In genomic region chr4:183801460-183802168, GRCh38 we compare ENCODE assay signal across 18 cellular contexts.
A peak's percentile ranks its signal among the peaks of the same experiment; 100 is the strongest.
DNase-seq lines count a peak whose midpoint lies in the region; ATAC-seq, FAIRE-seq and TF ChIP-seq lines count a peak whose summit lies in the region.
"Had no signal": no experiment of that assay in that cellular context is flagged by ENCODE, and none has a peak within 500 bp of the region (broad histone marks: within the 10 kb centered on the region; RNA-seq: fewer than 3 reads in every experiment).

No MANE protein-coding gene starts in this region.

- H4K91ac ChIP-seq in H1 (replicated peaks; ENCODE audit: insufficient read length, low read length) (no peak overlapping the region), mesenchymal stem cell (ENCODE audit: low read length) (no peak overlapping the region)

- no peak overlapping the region for H3K9ac ChIP-seq in H1 (replicated peaks in 1 of 4; ENCODE audit: extremely low read depth in 1 of 4, low read depth in 3 of 4, low read length in 3 of 4)
- no peak overlapping the region for H3K9ac ChIP-seq in mesenchymal stem cell (ENCODE audit: low read length)

- H3K4me2 ChIP-seq in H1 (ENCODE audit: insufficient read depth in 1 of 2, low read depth in 2 of 2, low read length in 2 of 2) (no peak overlapping the region), mesenchymal stem cell (ENCODE audit: low read length, poor library complexity, severe bottlenecking) (no peak overlapping the region)

- no peak overlapping the region for H3K56ac ChIP-seq in H1 (replicated peaks; ENCODE audit: insufficient read length, low read depth, low read length)

- H2BK15ac ChIP-seq in H1 (ENCODE audit: low read length) (no peak overlapping the region), mesenchymal stem cell (ENCODE audit: low read depth, poor library complexity, severe bottlenecking) (no peak overlapping the region)

- peaks cover 3 to 9% (median 4%) of the 10 kb centered on the region in 4 experiments; a peak in 5 of 7 replicates for H3K4me1 ChIP-seq in H1 (replicated peaks in 1 of 4; ENCODE audit: control insufficient read depth in 3 of 4, insufficient read depth in 4 of 4, low read length in 3 of 4)
- H3K4me1 ChIP-seq in lung (ENCODE audit: control insufficient read depth in 2 of 2, insufficient read depth in 2 of 2, low read length in 2 of 2): peaks cover 0 to 10% of the 10 kb centered on the region in 2 donors
- H3K4me1 ChIP-seq in mesenchymal stem cell (ENCODE audit: control insufficient read depth, insufficient read depth, low read depth, low read length): peaks cover 16% of the 10 kb centered on the region

- H3K27ac ChIP-seq in H1 (ENCODE audit: low read depth, low read length): no peak overlapping the region
- peak overlapping the region in 1 of 2 donors; percentile 51 for H3K27ac ChIP-seq in lung (ENCODE audit: low read depth in 1 of 2, low read length in 1 of 2)
- H3K27ac ChIP-seq in mesenchymal stem cell (ENCODE audit: low read length, poor library complexity, severe bottlenecking): no peak overlapping the region
- H3K27ac ChIP-seq: Peyer's patch, SJSA1 had no signal

- H3K9me3 ChIP-seq in H1 (ENCODE audit: insufficient read depth in 2 of 2, low read depth in 1 of 2, low read length in 1 of 2) (no peaks in the 10 kb centered on the region), lung (ENCODE audit: control insufficient read depth in 2 of 2, insufficient read depth in 1 of 2, low read length in 1 of 2) (no peaks in the 10 kb centered on the region), mesenchymal stem cell (ENCODE audit: control insufficient read depth, low read length) (no peaks in the 10 kb centered on the region)
- H3K9me3 ChIP-seq: Peyer's patch, SJSA1 had no signal

- DNase-seq in DMS79 (lab: John Stamatoyannopoulos, UW) (peak; percentile 79), H1 (ENCODE audit: low read depth in 1 of 2, low spot score in 2 of 2) (no peak), lung (ENCODE audit: low spot score) (peak; percentile 66), KBM-7 (no peak), mesenchymal stem cell (no peak), MV-4-11 (lab: John Stamatoyannopoulos, UW) (no peak), occipital lobe (lab: John Stamatoyannopoulos, UW) (no peak)
- DNase-seq: CD4-positive, CD25-positive, alpha-beta regulatory T cell; DMS153; H7; KG1; NCI-H2081; NCI-H510A; NCI-H748 treated with DMSO at 0.1 percent for 48 hours; NK-92 treated with Interleukin-12 subunit alpha and Interleukin-12 subunit beta, amount 100 ng/mL, for 24 hours; Peyer's patch had no signal

- no peaks in the 10 kb centered on the region; a peak in 1 of 4 replicates for H3K79me2 ChIP-seq in H1 (ENCODE audit: control insufficient read depth in 1 of 2, insufficient read depth in 2 of 2, low read length in 2 of 2)

- no peak for TF ChIP-seq POLR2A in H1 (IDR thresholded peaks at IDR 0.05; ENCODE audit: control extremely low read depth in 1 of 2, low read depth in 2 of 2, low read length in 2 of 2)

- H3K36me3 ChIP-seq in H1 (ENCODE audit: control insufficient read depth in 2 of 4, insufficient read depth in 4 of 4, low read length in 3 of 4) (no peaks in the 10 kb centered on the region), lung (ENCODE audit: control insufficient read depth in 2 of 2, insufficient read depth in 2 of 2, low read length in 2 of 2) (no peaks in the 10 kb centered on the region), mesenchymal stem cell (ENCODE audit: control insufficient read depth in 1 of 2, insufficient read depth in 2 of 2, low read depth in 1 of 2, low read length in 2 of 2) (no peaks in the 10 kb centered on the region)
- H3K36me3 ChIP-seq: Peyer's patch, SJSA1 had no signal

- H3K14ac ChIP-seq in H1 (ENCODE audit: insufficient read length) (no peak overlapping the region), mesenchymal stem cell (ENCODE audit: low read length in 2 of 2) (no peak overlapping the region)

- 80% methylated on average over 8 of the region's 8 CpGs; no CpG with 5 or more reads in 1 of the 2 experiments for WGBS in H1 (ENCODE audit: extremely low coverage in 1 of 2, insufficient coverage in 1 of 2, insufficient read length in 1 of 2, insufficient replicate concordance in 2 of 2, low coverage in 1 of 2, low lambda C conversion rate in 2 of 2, missing lambda C conversion rate in 1 of 2), 2 experiments
- WGBS in lung, 2 donors: 62 to 83% methylated on average over 8 of the region's 8 CpGs
- WGBS in mesenchymal stem cell: 46% methylated on average over 8 of the region's 8 CpGs

- H2BK12ac ChIP-seq in H1 (ENCODE audit: low read depth, low read length) (0 out of 2 replicates have a peak overlapping the region, but pooled peaks have one; percentile 75), mesenchymal stem cell (ENCODE audit: low read length in 2 of 2) (no peak overlapping the region)

- peaks cover 11% of the 10 kb centered on the region; the same call in 1 of the 2 replicates for H3K23me2 ChIP-seq in H1 (ENCODE audit: low read depth, low read length)

- H4K20me1 ChIP-seq in H1 (replicated peaks in 1 of 2; ENCODE audit: control insufficient read depth in 1 of 2, insufficient read depth in 2 of 2, low read length in 2 of 2): peaks cover 0 to 1% of the 10 kb centered on the region in 2 experiments

- no peak overlapping the region for H2BK20ac ChIP-seq in H1 (ENCODE audit: low read length)

- no peak overlapping the region for H4K5ac ChIP-seq in H1 (ENCODE audit: insufficient read length, low read depth, low read length)

- H3K79me1 ChIP-seq in H1 (ENCODE audit: low read depth, low read length) (no peaks in the 10 kb centered on the region), mesenchymal stem cell (replicated peaks; ENCODE audit: low read length, poor library complexity, severe bottlenecking) (no peaks in the 10 kb centered on the region)

- peak; percentile 23; the same call in 1 of the 2 replicates for TF ChIP-seq RAD21 in Ishikawa (IDR thresholded peaks at IDR 0.05; ENCODE audit: low read depth)
- TF ChIP-seq RAD21 in H1 (IDR thresholded peaks at IDR 0.05 in 1 of 2, conservative IDR thresholded peaks at IDR 0.05 in 1 of 2; ENCODE audit: low read depth in 2 of 2, low read length in 2 of 2): no peak

- H3K18ac ChIP-seq in H1 (ENCODE audit: extremely low read depth, low read length) (no peak overlapping the region), mesenchymal stem cell (ENCODE audit: low read depth in 1 of 2, low read length in 2 of 2) (no peak overlapping the region)

- POLR2A ChIA-PET in H1 (lab: Charles Lee; ENCODE audit: partially characterized antibody): no interaction called here

- in situ Hi-C loops in KBM-7 (cut with MboI; ENCODE audit: low pct_unique_long_range_greater_than_20kb, low sequenced_read_pairs): no loop called here

- H3K4me3 ChIP-seq in H1 (ENCODE audit: extremely low read depth in 1 of 4, insufficient read depth in 2 of 4, low read depth in 3 of 4, low read length in 4 of 4): no peak overlapping the region; a peak in 1 of 8 replicates
- H3K4me3 ChIP-seq in lung: no peak overlapping the region
- H3K4me3 ChIP-seq in mesenchymal stem cell (ENCODE audit: insufficient read depth in 1 of 2, low read depth in 1 of 2, low read length in 2 of 2): no peak overlapping the region
- H3K4me3 ChIP-seq: Peyer's patch, SJSA1 had no signal

- TF ChIP-seq EP300 in Ishikawa (IDR thresholded peaks at IDR 0.05; ENCODE audit: borderline replicate concordance) (peak; percentile 88), H1 (IDR thresholded peaks at IDR 0.05; ENCODE audit: borderline replicate concordance in 1 of 2, low read depth in 2 of 2, low read length in 2 of 2) (no peak)

- no peak overlapping the region for H3K4ac ChIP-seq in H1 (replicated peaks; ENCODE audit: insufficient read length, low read depth, low read length)
- H3K4ac ChIP-seq in mesenchymal stem cell (ENCODE audit: low read depth in 1 of 2, low read length in 2 of 2): no peak overlapping the region

- no peak for TF ChIP-seq CTCF in H1 (IDR thresholded peaks at IDR 0.05; ENCODE audit: control extremely low read depth in 1 of 3, insufficient read depth in 1 of 3, low read depth in 1 of 3, low read length in 3 of 3)
- no peak for TF ChIP-seq CTCF in lung (IDR thresholded peaks at IDR 0.05; ENCODE audit: control extremely low read depth, extremely low read depth)

- no peak for ATAC-seq in lung (ENCODE audit: insufficient read depth, low FRiP score)

- H3K27me3 ChIP-seq in H1 (replicated peaks in 1 of 4; ENCODE audit: control insufficient read depth in 3 of 4, extremely low read depth in 1 of 4, insufficient read depth in 3 of 4, low read length in 3 of 4): peaks cover 6 to 43% (median 37%) of the 10 kb centered on the region in 4 experiments
- H3K27me3 ChIP-seq in lung (ENCODE audit: control insufficient read depth, insufficient read depth): no peaks in the 10 kb centered on the region
- H3K27me3 ChIP-seq in mesenchymal stem cell (ENCODE audit: control insufficient read depth in 1 of 2, insufficient read depth in 1 of 2, low read length in 2 of 2): peaks cover 37 to 50% of the 10 kb centered on the region in 2 experiments

- H2AK5ac ChIP-seq in H1 (ENCODE audit: low read depth, low read length) (no peak overlapping the region), mesenchymal stem cell (ENCODE audit: low read length, severe bottlenecking) (no peak overlapping the region)

- H2BK120ac ChIP-seq in H1 (replicated peaks; ENCODE audit: low read depth, low read length) (no peak overlapping the region), mesenchymal stem cell (ENCODE audit: low read depth, low read length) (no peak overlapping the region)

- no peak overlapping the region for H4K8ac ChIP-seq in H1 (ENCODE audit: extremely low read depth, insufficient read depth, low read length)
- no peak overlapping the region for H4K8ac ChIP-seq in mesenchymal stem cell (ENCODE audit: low read length)

- H3K23ac ChIP-seq in H1 (ENCODE audit: insufficient read length) (no peak overlapping the region), mesenchymal stem cell (ENCODE audit: low read length in 2 of 2) (no peak overlapping the region)

- H2BK5ac ChIP-seq in H1 (ENCODE audit: low read depth, low read length) (no peak overlapping the region; the same call in 1 of the 2 replicates), mesenchymal stem cell (ENCODE audit: low read depth, low read length, poor library complexity, severe bottlenecking) (no peak overlapping the region)

- FAIRE-seq in H1 (lab: Jason Lieb, UNC): no peak

- H2AFZ ChIP-seq in H1 (ENCODE audit: low read length): no peak overlapping the region
- H2AFZ ChIP-seq in mesenchymal stem cell (ENCODE audit: low read depth, low read length): no peak overlapping the region

- CTCF ChIA-PET in H1 (lab: Charles Lee; ENCODE audit: partially characterized antibody): no interaction called here

TF ChIP-seq in Ishikawa, 13 proteins besides CTCF, POLR2A, EP300 and RAD21 (continues in another document):
- TF ChIP-seq FOXM1 (IDR thresholded peaks at IDR 0.05; ENCODE audit: borderline replicate concordance, low read depth) (peak; percentile 71; the same call in 1 of the 2 replicates), CEBPB (IDR thresholded peaks at IDR 0.05) (peak; percentile 43), TEAD4 (IDR thresholded peaks at IDR 0.05) (peak; percentile 59)

TF ChIP-seq in H1, 55 proteins besides CTCF, POLR2A, EP300 and RAD21 (continues in another document):
- TF ChIP-seq JUND (IDR thresholded peaks at IDR 0.05; ENCODE audit: low read length): no peak
- no peak for TF ChIP-seq SP1 (IDR thresholded peaks at IDR 0.05; ENCODE audit: low read depth, low read length)
- no peak for TF ChIP-seq GABPA (IDR thresholded peaks at IDR 0.05; ENCODE audit: borderline replicate concordance, insufficient read depth, low read length)
- no peak for TF ChIP-seq SAP30 (IDR thresholded peaks at IDR 0.05; ENCODE audit: insufficient read depth, insufficient replicate concordance, low read length)

Comparison
In these comparisons a context has a peak if more than half of its experiments do, and no peak if none do; other contexts are left out.
1. DNase-seq: peak in DMS79 (single experiment) and lung (single experiment); none in H1 (0 of 2), KBM-7 (single experiment), mesenchymal stem cell (single experiment), MV-4-11 (single experiment) and occipital lobe (single experiment).